8 cellular contexts compared by ENCODE assay signal in genomic region chrX:150864127-150864526, GRCh38.
"Had no signal": no experiment of that assay in that cellular context is flagged by ENCODE, and none has a peak within 500 bp of the region (broad histone marks: within the 10 kb centered on the region; RNA-seq: fewer than 3 reads in every experiment).

No MANE protein-coding gene starts in this region.

- ATAC-seq: GM12878 had no signal

- DNase-seq: GDM1, GF-D8 had no signal

- FAIRE-seq: G401.6, GM12878, GM12891, GM12892, GM18507, GM19239 had no signal

- H3K4me3 ChIP-seq: GM12878 had no signal
